ENCODE assay signal across 18 cellular contexts in the genomic region with DNA sequence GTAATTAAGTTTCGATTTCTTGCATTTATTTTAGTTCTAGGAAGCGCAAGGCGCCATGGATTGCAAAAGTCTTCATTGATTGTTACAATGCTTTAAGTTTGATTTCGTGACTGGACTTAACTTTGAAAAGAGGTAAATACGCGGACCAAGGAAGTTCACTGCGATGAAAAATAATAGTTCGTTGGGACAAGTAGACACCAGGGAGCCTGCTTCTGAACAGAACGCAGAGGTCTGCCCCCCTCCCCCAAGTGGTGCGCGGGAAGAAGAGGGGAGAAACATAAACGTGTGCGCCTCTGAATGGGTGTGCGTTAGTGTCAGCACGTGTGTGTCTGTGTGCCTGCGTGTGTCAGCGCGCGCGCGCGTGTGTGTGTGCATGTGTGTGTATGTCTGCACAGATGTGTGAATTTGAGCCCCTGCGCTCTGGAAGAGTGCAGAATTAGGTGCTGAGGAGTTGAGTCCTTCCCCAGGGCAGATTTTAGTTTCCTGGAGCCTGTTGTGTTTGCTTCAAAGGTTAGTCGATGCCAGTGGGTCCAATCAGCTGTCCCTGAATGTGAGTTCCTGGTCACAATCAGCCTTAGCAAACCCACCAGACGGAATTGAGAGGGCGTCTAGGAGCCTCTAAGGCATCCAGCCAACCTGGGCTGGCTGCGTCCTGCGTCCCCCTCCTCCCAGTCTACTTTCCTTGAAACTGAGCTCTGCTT. TPM values are rescaled to one million over a fixed set of nuclear protein-coding genes. Genes with fewer than 3 reads are reported as not detected.
DNase-seq lines count a peak whose midpoint lies in the region; ATAC-seq and TF ChIP-seq lines count a peak whose summit lies in the region.
"Had no signal": no experiment of that assay in that cellular context is flagged by ENCODE, and none has a peak within 500 bp of the region (broad histone marks: within the 10 kb centered on the region; RNA-seq: fewer than 3 reads in every experiment).

No MANE protein-coding gene starts in this region.

- H3K36me3 ChIP-seq in esophagus muscularis mucosa, result no peaks in the 10 kb centered on the region
- H3K36me3 ChIP-seq: BLaER1, HAP-1 had no signal

- H3K4me3 ChIP-seq in esophagus muscularis mucosa (no peak overlapping the region), iPS-18c (ENCODE audit: insufficient read depth, low read depth, low read length) (peak overlapping the region; percentile 25; the same call in 1 of the 2 replicates), dorsolateral prefrontal cortex (no peak overlapping the region)
- H3K4me3 ChIP-seq: BLaER1, GM12878, GM23248, HAP-1 had no signal

- TF ChIP-seq CTCF in esophagus muscularis mucosa (IDR thresholded peaks at IDR 0.05), result no peak
- no peak for TF ChIP-seq CTCF in dorsolateral prefrontal cortex (IDR thresholded peaks at IDR 0.05 in 54 of 56, conservative IDR thresholded peaks at IDR 0.05 in 2 of 56; ENCODE audit: low read depth in 1 of 56, partially characterized antibody in 56 of 56)

- peak; percentile 5 for DNase-seq in DMS 273 (lab: John Stamatoyannopoulos, UW; ENCODE audit: unreplicated experiment)
- no peak for DNase-seq in DMS 273 treated with DMSO at 0.1 percent for 48 hours (lab: John Stamatoyannopoulos, UW)
- DNase-seq in esophagus muscularis mucosa (ENCODE audit: extremely low spot score), result peak; percentile 68
- DNase-seq in dorsolateral prefrontal cortex, result no peak
- no peak for DNase-seq in NCI-H524 (lab: John Stamatoyannopoulos, UW)
- DNase-seq: AML-193; Caco-2; CD8-positive, alpha-beta memory T cell; GM23248 had no signal

- no peak for TF ChIP-seq POLR2A in esophagus muscularis mucosa (IDR thresholded peaks at IDR 0.05; ENCODE audit: low read depth)

- no peaks in the 10 kb centered on the region for H3K9me3 ChIP-seq in esophagus muscularis mucosa
- H3K9me3 ChIP-seq in iPS-18c (ENCODE audit: control insufficient read depth, insufficient read depth, low read length), result peaks cover 3% of the 10 kb centered on the region
- H3K9me3 ChIP-seq: Caco-2, HAP-1 had no signal

- 13% methylated on average over 28 of the region's 28 CpGs for WGBS in esophagus muscularis mucosa

- H3K27me3 ChIP-seq in esophagus muscularis mucosa (peaks cover 0 to 86% (median 25%) of the 10 kb centered on the region in 4 donors), dorsolateral prefrontal cortex (peaks cover 6 to 100% (median 85%) of the 10 kb centered on the region in 45 donors)
- H3K27me3 ChIP-seq: BLaER1 had no signal

- no peak overlapping the region for H3K27ac ChIP-seq in esophagus muscularis mucosa (replicated peaks in 1 of 4)
- no peak overlapping the region for H3K27ac ChIP-seq in dorsolateral prefrontal cortex
- H3K27ac ChIP-seq: 22Rv1, BLaER1, GM23248 had no signal

- intact Hi-C loops in esophagus muscularis mucosa (cut with DNase I), result no loop called here
- intact Hi-C loops in dorsolateral prefrontal cortex (cut with DNase I), result no loop called here

- H3K4me1 ChIP-seq in esophagus muscularis mucosa, result peaks cover 4 to 12% (median 10%) of the 10 kb centered on the region in 4 donors
- H3K4me1 ChIP-seq: BLaER1, Caco-2, HAP-1 had no signal

- ATAC-seq in HG02610 (IDR thresholded peaks at IDR 0.05; ENCODE audit: unreplicated experiment) (no peak), GM19467 (IDR thresholded peaks at IDR 0.05; ENCODE audit: unreplicated experiment) (no peak)
- ATAC-seq: GM12878 had no signal

- no peak for TF ChIP-seq EP300 in esophagus muscularis mucosa (IDR thresholded peaks at IDR 0.05)

RNA-seq across cellular contexts. Expression of a gene that starts 5.8 kb away (rescaled TPM):
- total RNA-seq in esophagus muscularis mucosa (not detected), dorsolateral prefrontal cortex (under 1 TPM in 1 of 120 experiments, not detected in 119; 0.17 TPM)
- total RNA-seq: Caco-2; CD8-positive, alpha-beta memory T cell; Daoy; G401; GM12878; GM23248 had no signal

Comparison
In these comparisons a context has a peak if more than half of its experiments do, and no peak if none do; other contexts are left out.
1. DNase-seq: peak in DMS 273 (single experiment) and esophagus muscularis mucosa (single experiment); none in DMS 273 treated with DMSO at 0.1 percent for 48 hours (single experiment), dorsolateral prefrontal cortex (0 of 10) and NCI-H524 (0 of 2).